1 cellular context compared by ENCODE assay signal in genomic region chr20:54525906-54526596, GRCh38.
TF ChIP-seq lines count a peak whose summit lies in the region.

No MANE protein-coding gene starts in this region.

TF ChIP-seq in WTC11, 78 proteins besides CTCF, POLR2A, EP300 and RAD21 (continued from another document):
- no peak for TF ChIP-seq ATF3 (CRISPR knock-in tag; conservative IDR thresholded peaks at IDR 0.05)
- TF ChIP-seq ZNF423 (CRISPR knock-in tag; IDR thresholded peaks at IDR 0.05), result no peak
